In genomic region chr12:48104531-48104930, GRCh38 we compare ENCODE assay signal across 9 cellular contexts. TPM values are rescaled to one million over a fixed set of nuclear protein-coding genes. Genes with fewer than 3 reads are reported as not detected.
A peak's percentile ranks its signal among the peaks of the same experiment; 100 is the strongest.
DNase-seq lines count a peak whose midpoint lies in the region; ATAC-seq and TF ChIP-seq lines count a peak whose summit lies in the region.
"Had no signal": no experiment of that assay in that cellular context is flagged by ENCODE, and none has a peak within 500 bp of the region (broad histone marks: within the 10 kb centered on the region; RNA-seq: fewer than 3 reads in every experiment).

No MANE protein-coding gene starts in this region.

- peaks cover 27% of the 10 kb centered on the region for H3K4me1 Mint-ChIP-seq in chondrocyte (ENCODE audit: low read depth)

- H3K9ac ChIP-seq in DND-41 (ENCODE audit: low read depth, low read length) (peak overlapping the region; percentile 84), neural cell (ENCODE audit: low read length) (peak overlapping the region; percentile 90)

- peak overlapping the region; percentile 78 to 90 for H3K4me3 ChIP-seq in DND-41 (ENCODE audit: low read depth in 1 of 2, low read length in 2 of 2)
- H3K4me3 ChIP-seq in neural cell (ENCODE audit: low read length): peak overlapping the region; percentile 91

- ATAC-seq in DND-41 (ENCODE audit: insufficient read depth, low read depth) (no peak), GM21825 (IDR thresholded peaks at IDR 0.05; ENCODE audit: unreplicated experiment) (no peak)

- no peak for TF ChIP-seq EP300 in neural cell (conservative IDR thresholded peaks at IDR 0.05; ENCODE audit: poor library complexity, severe bottlenecking)

- peak overlapping the region; percentile 94 for H3K27ac ChIP-seq in DND-41 (ENCODE audit: low read length)
- peak overlapping the region; percentile 92 for H3K27ac ChIP-seq in KOPT-K1 (ENCODE audit: low read depth, low read length, poor library complexity, severe bottlenecking)
- peak overlapping the region; percentile 93 for H3K27ac ChIP-seq in neural cell (ENCODE audit: low read length)

- H3F3A ChIP-seq in neural cell (ENCODE audit: insufficient read depth, low read length, poor library complexity, severe bottlenecking): no peaks in the 10 kb centered on the region

- H3K4me2 ChIP-seq in DND-41 (ENCODE audit: insufficient read depth, low read length) (peak overlapping the region; percentile 86), neural cell (ENCODE audit: low read length) (peak overlapping the region; percentile 71)

- H3K9me3 ChIP-seq in DND-41 (ENCODE audit: insufficient read depth, low read length, severe bottlenecking) (no peaks in the 10 kb centered on the region), KOPT-K1 (ENCODE audit: insufficient read depth, low read length, poor library complexity, severe bottlenecking) (no peaks in the 10 kb centered on the region), neural cell (ENCODE audit: low read length) (no peaks in the 10 kb centered on the region)

- H3K27me3 Mint-ChIP-seq in chondrocyte (ENCODE audit: low read depth): no peaks in the 10 kb centered on the region

- DNase-seq in DND-41 (no peak), chondrocyte (ENCODE audit: low spot score) (no peak), posterior vena cava (ENCODE audit: low spot score) (no peak), HuH-7 (ENCODE audit: low spot score) (no peak), KG1 (lab: John Stamatoyannopoulos, UW) (no peak)
- DNase-seq: T1000 had no signal

- H3K36me3 ChIP-seq in DND-41 (ENCODE audit: insufficient read depth, low read length) (peaks cover 3% of the 10 kb centered on the region; the same call in 1 of the 2 replicates), KOPT-K1 (ENCODE audit: insufficient read depth, low read length) (peaks cover 13% of the 10 kb centered on the region), neural cell (ENCODE audit: insufficient read depth, low read length) (no peaks in the 10 kb centered on the region)

- peaks cover 38% of the 10 kb centered on the region for H3K4me1 ChIP-seq in DND-41 (ENCODE audit: insufficient read depth, low read length)

- peak overlapping the region; percentile 84 for H3K4me3 Mint-ChIP-seq in chondrocyte (ENCODE audit: unreplicated experiment)

- H3K79me2 ChIP-seq in DND-41 (ENCODE audit: insufficient read depth, low read length) (peaks cover 69% of the 10 kb centered on the region), neural cell (replicated peaks; ENCODE audit: insufficient read depth, low read length) (peaks cover 35% of the 10 kb centered on the region)

- H4K20me1 ChIP-seq in DND-41 (ENCODE audit: insufficient read depth, low read length): peaks cover 3% of the 10 kb centered on the region; the same call in 1 of the 2 replicates
- no peaks in the 10 kb centered on the region for H4K20me1 ChIP-seq in neural cell (ENCODE audit: insufficient read depth)

- H3K27me3 ChIP-seq in DND-41 (ENCODE audit: insufficient read depth, low read length, poor library complexity) (no peaks in the 10 kb centered on the region), neural cell (ENCODE audit: insufficient read depth, low read depth, low read length) (no peaks in the 10 kb centered on the region)

- no peaks in the 10 kb centered on the region for H3K36me3 Mint-ChIP-seq in chondrocyte (ENCODE audit: low read depth)

- no peak for TF ChIP-seq CTCF in DND-41 (IDR thresholded peaks at IDR 0.05; ENCODE audit: borderline replicate concordance, extremely low read depth, low read length, poor library complexity, severe bottlenecking)
- TF ChIP-seq CTCF in chondrocyte (IDR thresholded peaks at IDR 0.05): no peak
- no peak for TF ChIP-seq CTCF in neural cell (IDR thresholded peaks at IDR 0.05; ENCODE audit: poor library complexity, severe bottlenecking)

- intact Hi-C loops in posterior vena cava (cut with DNase I): no loop called here

- H2AFZ ChIP-seq in DND-41 (ENCODE audit: low read depth, low read length) (no peak overlapping the region), neural cell (ENCODE audit: low read depth, low read length) (no peak overlapping the region)

- no peak for TF ChIP-seq RAD21 in neural cell (conservative IDR thresholded peaks at IDR 0.05)

- no peaks in the 10 kb centered on the region for H3K9me2 ChIP-seq in neural cell (ENCODE audit: insufficient read depth, low read length)

- peak overlapping the region; percentile 28 for H3K27ac Mint-ChIP-seq in chondrocyte (ENCODE audit: unreplicated experiment)

- H3K9me3 Mint-ChIP-seq in chondrocyte (ENCODE audit: low read depth): no peaks in the 10 kb centered on the region

TF ChIP-seq in neural cell, 6 proteins besides CTCF, POLR2A, EP300 and RAD21:
- TF ChIP-seq MXI1 (conservative IDR thresholded peaks at IDR 0.05; ENCODE audit: poor library complexity, severe bottlenecking) (no peak), EZH2 (IDR thresholded peaks at IDR 0.05; ENCODE audit: borderline replicate concordance, insufficient read depth, low read length, poor library complexity, severe bottlenecking) (no peak), SMC3 (conservative IDR thresholded peaks at IDR 0.05; ENCODE audit: poor library complexity) (no peak), TAF1 (IDR thresholded peaks at IDR 0.05; ENCODE audit: low read depth) (no peak), POLR2AphosphoS5 (IDR thresholded peaks at IDR 0.05) (no peak)
- TF ChIP-seq, protein P1, sequence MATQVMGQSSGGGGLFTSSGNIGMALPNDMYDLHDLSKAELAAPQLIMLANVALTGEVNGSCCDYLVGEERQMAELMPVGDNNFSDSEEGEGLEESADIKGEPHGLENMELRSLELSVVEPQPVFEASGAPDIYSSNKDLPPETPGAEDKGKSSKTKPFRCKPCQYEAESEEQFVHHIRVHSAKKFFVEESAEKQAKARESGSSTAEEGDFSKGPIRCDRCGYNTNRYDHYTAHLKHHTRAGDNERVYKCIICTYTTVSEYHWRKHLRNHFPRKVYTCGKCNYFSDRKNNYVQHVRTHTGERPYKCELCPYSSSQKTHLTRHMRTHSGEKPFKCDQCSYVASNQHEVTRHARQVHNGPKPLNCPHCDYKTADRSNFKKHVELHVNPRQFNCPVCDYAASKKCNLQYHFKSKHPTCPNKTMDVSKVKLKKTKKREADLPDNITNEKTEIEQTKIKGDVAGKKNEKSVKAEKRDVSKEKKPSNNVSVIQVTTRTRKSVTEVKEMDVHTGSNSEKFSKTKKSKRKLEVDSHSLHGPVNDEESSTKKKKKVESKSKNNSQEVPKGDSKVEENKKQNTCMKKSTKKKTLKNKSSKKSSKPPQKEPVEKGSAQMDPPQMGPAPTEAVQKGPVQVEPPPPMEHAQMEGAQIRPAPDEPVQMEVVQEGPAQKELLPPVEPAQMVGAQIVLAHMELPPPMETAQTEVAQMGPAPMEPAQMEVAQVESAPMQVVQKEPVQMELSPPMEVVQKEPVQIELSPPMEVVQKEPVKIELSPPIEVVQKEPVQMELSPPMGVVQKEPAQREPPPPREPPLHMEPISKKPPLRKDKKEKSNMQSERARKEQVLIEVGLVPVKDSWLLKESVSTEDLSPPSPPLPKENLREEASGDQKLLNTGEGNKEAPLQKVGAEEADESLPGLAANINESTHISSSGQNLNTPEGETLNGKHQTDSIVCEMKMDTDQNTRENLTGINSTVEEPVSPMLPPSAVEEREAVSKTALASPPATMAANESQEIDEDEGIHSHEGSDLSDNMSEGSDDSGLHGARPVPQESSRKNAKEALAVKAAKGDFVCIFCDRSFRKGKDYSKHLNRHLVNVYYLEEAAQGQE (IDR thresholded peaks at IDR 0.05; ENCODE audit: borderline replicate concordance): no peak

RNA-seq across cellular contexts. Expression of gene SENP1, which starts 1.3 kb away (rescaled TPM):
- total RNA-seq in chondrocyte: 16.1 to 20.9 TPM (median 19.7 TPM) in 3 replicates
- polyA plus RNA-seq in neural cell: 12.3 and 14.0 TPM in 2 replicates
- polyA minus RNA-seq in neural cell: 56.0 and 61.0 TPM in 2 replicates
- 10 to 100 TPM; 21.4 to 21.8 TPM for total RNA-seq in posterior vena cava

RNA-seq across cellular contexts. Expression of gene PFKM, which starts 14.6 kb away (rescaled TPM):
- 60.9 to 82.3 TPM (median 61.2 TPM) in 3 replicates for total RNA-seq in chondrocyte
- 122 and 137 TPM in 2 replicates for polyA plus RNA-seq in neural cell
- polyA minus RNA-seq in neural cell: 119 and 121 TPM in 2 replicates
- 10 to 100 TPM; 44.7 to 49.0 TPM for total RNA-seq in posterior vena cava

RNA-seq across cellular contexts. Expression of gene ASB8, which starts 52.8 kb away (rescaled TPM):
- total RNA-seq in chondrocyte: 24.7 to 34.3 TPM (median 30.8 TPM) in 3 replicates
- polyA plus RNA-seq in neural cell: 41.7 and 54.8 TPM in 2 replicates
- polyA minus RNA-seq in neural cell: 43.2 and 47.7 TPM in 2 replicates
- total RNA-seq in posterior vena cava: 10 to 100 TPM; 34.7 to 37.8 TPM
